ENCODE assay signal across 22 cellular contexts in the genomic region with DNA sequence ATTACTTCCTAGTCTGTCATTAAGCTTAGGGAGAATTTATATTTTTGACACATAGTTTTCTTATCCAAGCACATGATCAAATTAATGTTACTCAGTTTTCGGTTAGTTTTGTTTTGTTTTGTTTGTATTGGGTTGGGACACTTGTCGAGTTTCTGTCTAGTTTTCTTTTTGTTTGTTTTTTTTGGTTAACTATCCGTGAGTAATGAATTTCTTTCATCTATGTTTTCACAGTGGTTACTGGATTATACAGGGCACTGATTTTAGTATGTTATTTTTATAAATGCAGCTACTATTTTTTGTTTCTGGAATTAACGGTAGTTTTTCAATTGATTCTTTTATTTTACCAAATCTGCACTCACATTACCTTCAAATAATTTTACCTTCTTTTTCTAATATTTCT. TPM values are rescaled to one million over a fixed set of nuclear protein-coding genes. Genes with fewer than 3 reads are reported as not detected.
A peak's percentile ranks its signal among the peaks of the same experiment; 100 is the strongest.
DNase-seq lines count a peak whose midpoint lies in the region; ATAC-seq, FAIRE-seq and TF ChIP-seq lines count a peak whose summit lies in the region.
"Had no signal": no experiment of that assay in that cellular context is flagged by ENCODE, and none has a peak within 500 bp of the region (broad histone marks: within the 10 kb centered on the region; RNA-seq: fewer than 3 reads in every experiment).

No MANE protein-coding gene starts in this region.

- no peak overlapping the region for H3K4me2 ChIP-seq in A549

- POLR2A ChIA-PET in A549 (lab: Yijun Ruan, JAX): no interaction called here
- POLR2A ChIA-PET in CD8-positive, alpha-beta memory T cell (lab: Charles Lee): no interaction called here

- peak overlapping the region in 4 of 8 donors; percentile 51 to 75 (median 62) for H3K27ac Mint-ChIP-seq in CD8-positive, alpha-beta memory T cell
- peak overlapping the region in 1 of 2 donors; percentile 93 for H3K27ac Mint-ChIP-seq in natural killer cell treated with Interleukin-12 subunit alpha and Interleukin-12 subunit beta and Interleukin-15 and Interleukin-18, amount 100 ng/mL, for 72 hours

- no peak for TF ChIP-seq POLR2A in A549 (IDR thresholded peaks at IDR 0.05; ENCODE audit: low read length)
- no peak for TF ChIP-seq POLR2A in vagina (IDR thresholded peaks at IDR 0.05)

- H3K4me1 ChIP-seq in A549 (peaks cover 6% of the 10 kb centered on the region; the same call in 2 of the 3 replicates), vagina (no peaks in the 10 kb centered on the region)
- no peaks in the 10 kb centered on the region for H3K4me1 ChIP-seq in CD8-positive, alpha-beta memory T cell (ENCODE audit: insufficient read depth, low read length)

- no peaks in the 10 kb centered on the region for H3K27me3 ChIP-seq in CD8-positive, alpha-beta memory T cell (ENCODE audit: insufficient read depth, low read length, poor library complexity, severe bottlenecking)
- H3K27me3 ChIP-seq in vagina: no peaks in the 10 kb centered on the region

- TF ChIP-seq CTCF in A549 (IDR thresholded peaks at IDR 0.05) (no peak), vagina (IDR thresholded peaks at IDR 0.05) (no peak)

- no peak for TF ChIP-seq RAD21 in A549 (conservative IDR thresholded peaks at IDR 0.05 in 1 of 2, IDR thresholded peaks at IDR 0.05 in 1 of 2)

- ATAC-seq in A549: no peak
- no peak for ATAC-seq in natural killer cell treated with Interleukin-12 subunit alpha and Interleukin-12 subunit beta and Interleukin-15 and Interleukin-18, amount 100 ng/mL, for 72 hours
- ATAC-seq: HCT116 had no signal

- no peaks in the 10 kb centered on the region for H3K9me3 Mint-ChIP-seq in CD8-positive, alpha-beta memory T cell
- H3K9me3 Mint-ChIP-seq in natural killer cell treated with Interleukin-12 subunit alpha and Interleukin-12 subunit beta and Interleukin-15 and Interleukin-18, amount 100 ng/mL, for 72 hours: peaks cover 9% of the 10 kb centered on the region

- WGBS in A549 (ENCODE audit: missing lambda C conversion rate): 21% methylated on average over 4 of the region's 4 CpGs

- no peaks in the 10 kb centered on the region for H3K9me3 ChIP-seq in A549
- H3K9me3 ChIP-seq in CD8-positive, alpha-beta memory T cell (ENCODE audit: low read length): no peaks in the 10 kb centered on the region
- H3K9me3 ChIP-seq in vagina: no peaks in the 10 kb centered on the region

- H3K27ac ChIP-seq in A549: no peak overlapping the region
- no peak overlapping the region for H3K27ac ChIP-seq in CD8-positive, alpha-beta memory T cell (ENCODE audit: low read depth, low read length)
- H3K27ac ChIP-seq in vagina: no peak overlapping the region
- H3K27ac ChIP-seq: GM23248 had no signal

- no peak for TF ChIP-seq EP300 in A549 (IDR thresholded peaks at IDR 0.05)

- CTCF ChIA-PET in A549 (lab: Yijun Ruan, JAX): no interaction called here
- CTCF ChIA-PET in CD8-positive, alpha-beta memory T cell (lab: Charles Lee): interaction anchor here (1.5 kb wide), 1 partner anchor 16 kb away, joined by 6 read pairs; no protein-coding TSS in a partner anchor

- peaks cover 0 to 5% (median 0%) of the 10 kb centered on the region in 3 donors for H3K36me3 Mint-ChIP-seq in CD8-positive, alpha-beta memory T cell
- H3K36me3 Mint-ChIP-seq in natural killer cell treated with Interleukin-12 subunit alpha and Interleukin-12 subunit beta and Interleukin-15 and Interleukin-18, amount 100 ng/mL, for 72 hours: peaks cover 4% of the 10 kb centered on the region

- no peaks in the 10 kb centered on the region for H3K36me3 ChIP-seq in CD8-positive, alpha-beta memory T cell (ENCODE audit: insufficient read depth, low read length)
- no peaks in the 10 kb centered on the region for H3K36me3 ChIP-seq in vagina

- peaks cover 26 to 34% (median 27%) of the 10 kb centered on the region in 3 donors for H3K4me1 Mint-ChIP-seq in CD8-positive, alpha-beta memory T cell
- H3K4me1 Mint-ChIP-seq in natural killer cell treated with Interleukin-12 subunit alpha and Interleukin-12 subunit beta and Interleukin-15 and Interleukin-18, amount 100 ng/mL, for 72 hours (ENCODE audit: low read depth in 2 of 2): peaks cover 33 to 46% of the 10 kb centered on the region in 2 donors

- FAIRE-seq in A549 (lab: Jason Lieb, UNC): no peak
- FAIRE-seq: D721Med, GM12892 had no signal

- no peaks in the 10 kb centered on the region for H3K27me3 Mint-ChIP-seq in CD8-positive, alpha-beta memory T cell
- H3K27me3 Mint-ChIP-seq in natural killer cell treated with Interleukin-12 subunit alpha and Interleukin-12 subunit beta and Interleukin-15 and Interleukin-18, amount 100 ng/mL, for 72 hours: no peaks in the 10 kb centered on the region

- no peak overlapping the region for H3K4me3 ChIP-seq in A549
- no peak overlapping the region for H3K4me3 ChIP-seq in CD8-positive, alpha-beta memory T cell (ENCODE audit: low read length)
- no peak overlapping the region for H3K4me3 ChIP-seq in vagina
- H3K4me3 ChIP-seq: GM23248 had no signal

- peak overlapping the region in 6 of 7 donors; percentile 49 to 86 (median 66) for H3K4me3 Mint-ChIP-seq in CD8-positive, alpha-beta memory T cell
- peak overlapping the region; percentile 87 for H3K4me3 Mint-ChIP-seq in natural killer cell treated with Interleukin-12 subunit alpha and Interleukin-12 subunit beta and Interleukin-15 and Interleukin-18, amount 100 ng/mL, for 72 hours

- intact Hi-C loops in vagina (cut with DNase I): no loop called here

- DNase-seq in A549 (ENCODE audit: low read depth in 1 of 2, low spot score in 1 of 2): no peak
- no peak for DNase-seq in CD8-positive, alpha-beta memory T cell
- DNase-seq in SW480 (ENCODE audit: low spot score): peak; percentile 12
- DNase-seq in natural killer cell treated with Interleukin-12 subunit alpha and Interleukin-12 subunit beta and Interleukin-15 and Interleukin-18, amount 100 ng/mL, for 72 hours (ENCODE audit: low spot score): no peak
- DNase-seq in activated CD4-positive, alpha-beta T cell treated with anti-CD3 and anti-CD28 coated beads, Interleukin-2, amount 50 U/mL, for 1 hour: no peak
- no peak for DNase-seq in vagina (ENCODE audit: extremely low spot score in 2 of 2)
- no peak for DNase-seq in cerebellar cortex (ENCODE audit: low spot score)
- DNase-seq: DND-41, GDM1, GM23248, KG1, NCI-H1105 treated with DMSO at 0.1 percent for 48 hours, NCI-H1694 treated with DMSO at 0.1 percent for 48 hours, NCI-H345, NCI-H526 treated with DMSO at 0.1 percent for 48 hours, SHP77 treated with DMSO at 0.1 percent for 48 hours had no signal

TF ChIP-seq in A549, 52 proteins besides CTCF, POLR2A, EP300 and RAD21:
- 0 out of 2 replicates have a peak, but pooled peaks have one; percentile 9 for TF ChIP-seq RNF2 (IDR thresholded peaks at IDR 0.05; ENCODE audit: borderline replicate concordance, low read depth)
- TF ChIP-seq, protein P1, sequence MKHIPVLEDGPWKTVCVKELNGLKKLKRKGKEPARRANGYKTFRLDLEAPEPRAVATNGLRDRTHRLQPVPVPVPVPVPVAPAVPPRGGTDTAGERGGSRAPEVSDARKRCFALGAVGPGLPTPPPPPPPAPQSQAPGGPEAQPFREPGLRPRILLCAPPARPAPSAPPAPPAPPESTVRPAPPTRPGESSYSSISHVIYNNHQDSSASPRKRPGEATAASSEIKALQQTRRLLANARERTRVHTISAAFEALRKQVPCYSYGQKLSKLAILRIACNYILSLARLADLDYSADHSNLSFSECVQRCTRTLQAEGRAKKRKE (CRISPR knock-in tag; IDR thresholded peaks at IDR 0.05; ENCODE audit: low read depth): no peak

RNA-seq across cellular contexts. Expression of a gene that starts 2.7 kb away (rescaled TPM):
- polyA plus RNA-seq in A549 (2011; rRNA removed) (not detected in 2 replicates), A549 (2017; fragmentation: RNase III; extraction: RNeasy Plus Mini Kit Qiagen cat#74134 plus additional on column Dnase treatment) (not detected in 3 replicates)
- polyA plus RNA-seq in A549 (2012; cell fraction: cytosol; rRNA removed): not detected in 2 replicates
- not detected in 2 replicates for polyA plus RNA-seq in A549 (2012; cell fraction: nucleus; rRNA removed)
- polyA minus RNA-seq in A549 (2011; rRNA and poly(A)+ RNA removed): not detected in 2 replicates
- not detected for total RNA-seq in CD8-positive, alpha-beta memory T cell
- polyA plus RNA-seq in CD8-positive, alpha-beta memory T cell: 52.1 TPM
- 1 to 10 TPM; 1.7 to 2.1 TPM for total RNA-seq in natural killer cell treated with Interleukin-12 subunit alpha and Interleukin-12 subunit beta and Interleukin-15 and Interleukin-18, amount 100 ng/mL, for 72 hours
- not detected for total RNA-seq in vagina
- total RNA-seq: GM23248, MCF 10A, OCI-LY7, RPMI7951 had no signal
- polyA plus RNA-seq: GM23248 had no signal

RNA-seq across cellular contexts. Expression of a gene that starts 39.2 kb away (rescaled TPM):
- polyA plus RNA-seq in A549 (2011; rRNA removed) (2.1 and 2.2 TPM in 2 replicates), A549 (2017; fragmentation: RNase III; extraction: RNeasy Plus Mini Kit Qiagen cat#74134 plus additional on column Dnase treatment) (0.17 to 0.55 TPM (median 0.30 TPM) in 3 replicates)
- 0.10 and 0.12 TPM in 2 replicates for polyA plus RNA-seq in A549 (2012; cell fraction: cytosol; rRNA removed)
- 0.11 and 0.29 TPM in 2 replicates for polyA plus RNA-seq in A549 (2012; cell fraction: nucleus; rRNA removed)
- polyA minus RNA-seq in A549 (2011; rRNA and poly(A)+ RNA removed): 0.39 and 0.45 TPM in 2 replicates
- 10 to 100 TPM; 13.7 to 16.5 TPM for total RNA-seq in CD8-positive, alpha-beta memory T cell
- polyA plus RNA-seq in CD8-positive, alpha-beta memory T cell: 72.9 TPM
- 10 to 100 TPM; 26.7 to 70.3 TPM for total RNA-seq in natural killer cell treated with Interleukin-12 subunit alpha and Interleukin-12 subunit beta and Interleukin-15 and Interleukin-18, amount 100 ng/mL, for 72 hours
- total RNA-seq in vagina: 35.6 TPM

RNA-seq across cellular contexts. Expression of a gene that starts 51.3 kb away (rescaled TPM):
- polyA plus RNA-seq in A549 (2011; rRNA removed) (not detected in 2 replicates), A549 (2017; fragmentation: RNase III; extraction: RNeasy Plus Mini Kit Qiagen cat#74134 plus additional on column Dnase treatment) (not detected in 3 replicates)
- not detected in 2 replicates for polyA plus RNA-seq in A549 (2012; cell fraction: cytosol; rRNA removed)
- not detected in 2 replicates for polyA plus RNA-seq in A549 (2012; cell fraction: nucleus; rRNA removed)
- not detected in 2 replicates for polyA minus RNA-seq in A549 (2011; rRNA and poly(A)+ RNA removed)
- not detected for total RNA-seq in CD8-positive, alpha-beta memory T cell
- polyA plus RNA-seq in CD8-positive, alpha-beta memory T cell: not detected
- not detected for total RNA-seq in natural killer cell treated with Interleukin-12 subunit alpha and Interleukin-12 subunit beta and Interleukin-15 and Interleukin-18, amount 100 ng/mL, for 72 hours
- total RNA-seq in vagina: not detected
- total RNA-seq: GM23248, MCF 10A, OCI-LY7, RPMI7951 had no signal
- polyA plus RNA-seq: GM23248 had no signal
